In the genomic region with DNA sequence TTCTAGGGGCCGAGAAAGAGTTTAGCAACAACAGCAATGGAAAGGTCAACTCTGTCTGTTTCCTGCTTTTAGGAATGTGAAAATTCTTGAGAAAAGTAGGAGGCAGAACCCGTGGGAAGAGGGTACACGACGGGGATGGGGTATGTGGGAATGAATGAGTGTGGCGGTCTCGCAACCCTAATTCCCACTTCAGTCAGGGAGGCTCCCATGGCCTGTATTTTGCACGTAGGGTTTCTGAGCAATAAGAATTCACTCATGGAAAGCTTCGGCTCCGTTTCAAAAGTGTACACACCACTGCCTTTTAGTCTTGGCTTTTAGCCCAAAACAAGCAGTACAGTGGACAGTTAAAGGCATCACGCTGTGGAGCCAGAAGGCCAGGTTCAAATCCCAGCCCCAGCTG, we compare ENCODE assay signal across 1 cellular context.
TF ChIP-seq lines count a peak whose summit lies in the region.

No MANE protein-coding gene starts in this region.

TF ChIP-seq in IMR-90, 13 proteins besides CTCF, POLR2A, EP300 and RAD21 (continued from another document):
- TF ChIP-seq, protein P1, sequence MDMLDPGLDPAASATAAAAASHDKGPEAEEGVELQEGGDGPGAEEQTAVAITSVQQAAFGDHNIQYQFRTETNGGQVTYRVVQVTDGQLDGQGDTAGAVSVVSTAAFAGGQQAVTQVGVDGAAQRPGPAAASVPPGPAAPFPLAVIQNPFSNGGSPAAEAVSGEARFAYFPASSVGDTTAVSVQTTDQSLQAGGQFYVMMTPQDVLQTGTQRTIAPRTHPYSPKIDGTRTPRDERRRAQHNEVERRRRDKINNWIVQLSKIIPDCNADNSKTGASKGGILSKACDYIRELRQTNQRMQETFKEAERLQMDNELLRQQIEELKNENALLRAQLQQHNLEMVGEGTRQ (IDR thresholded peaks at IDR 0.05; ENCODE audit: low read depth, low read length), result no peak
